8 cellular contexts compared by ENCODE assay signal in the genomic region with DNA sequence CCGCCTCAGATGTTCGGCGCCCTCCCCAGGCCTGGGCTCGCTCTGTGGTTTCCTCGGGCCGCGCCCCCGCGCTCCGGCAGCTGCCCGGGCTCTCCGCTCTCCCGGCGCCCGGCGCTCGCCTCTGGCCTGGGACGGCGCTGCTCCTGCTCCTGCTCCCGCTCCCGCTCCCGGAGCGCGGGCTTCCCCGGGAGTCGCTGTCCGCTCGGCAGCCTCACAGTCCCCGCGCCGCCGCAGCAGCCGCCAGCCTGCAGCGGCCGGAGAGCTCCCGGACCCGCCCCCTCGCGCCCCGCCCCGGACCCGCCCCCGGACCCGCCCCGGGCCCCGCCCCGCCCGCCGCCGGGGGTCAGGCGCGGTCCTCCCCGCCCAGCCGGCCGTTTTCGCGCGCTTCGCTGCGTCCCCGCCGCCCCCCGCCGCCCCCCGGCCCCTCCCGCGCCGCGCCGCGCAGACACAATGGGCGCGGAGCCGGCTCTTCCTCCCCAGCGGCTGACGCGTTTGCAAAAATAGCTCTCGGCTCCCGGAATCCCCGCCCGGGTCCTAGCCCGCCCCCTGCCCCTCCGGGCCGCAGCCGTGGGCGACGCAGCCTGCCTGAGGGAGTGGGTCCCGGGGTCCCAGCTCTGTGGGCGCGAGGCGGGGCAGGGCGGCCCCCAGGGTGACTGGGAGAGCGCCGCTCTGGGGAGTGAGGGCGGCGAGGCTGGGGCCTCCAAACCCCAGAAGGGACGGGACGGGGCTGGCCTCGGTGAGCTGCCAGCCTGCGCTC. TPM values are rescaled to one million over a fixed set of nuclear protein-coding genes. Genes with fewer than 3 reads are reported as not detected.
DNase-seq lines count a peak whose midpoint lies in the region; ATAC-seq and TF ChIP-seq lines count a peak whose summit lies in the region.

A gene with protein sequence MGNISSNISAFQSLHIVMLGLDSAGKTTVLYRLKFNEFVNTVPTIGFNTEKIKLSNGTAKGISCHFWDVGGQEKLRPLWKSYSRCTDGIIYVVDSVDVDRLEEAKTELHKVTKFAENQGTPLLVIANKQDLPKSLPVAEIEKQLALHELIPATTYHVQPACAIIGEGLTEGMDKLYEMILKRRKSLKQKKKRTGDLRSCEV (minus strand): TSS at position 247 of the 757 bp plus-strand sequence. CDS start 495 bp downstream, outside the sequence.

- H3K36me3 ChIP-seq in gastroesophageal sphincter (no peaks in the 10 kb centered on the region), neuron (ENCODE audit: insufficient read depth, low read length) (no peaks in the 10 kb centered on the region), uterus (no peaks in the 10 kb centered on the region)

- H3K4me1 Mint-ChIP-seq in CD14-positive monocyte: peaks cover 27% of the 10 kb centered on the region
- H3K4me1 Mint-ChIP-seq in activated naive CD4-positive, alpha-beta T cell treated with anti-CD3 and anti-CD28 coated beads, Interleukin-2, amount 10 ng/mL, durations not matched to agents 7 days and 5 days: peaks cover 33% of the 10 kb centered on the region

- peak within 1 kb of the TSS; percentile 92 for H3K27ac ChIP-seq in RWPE1
- peak within 1 kb of the TSS in 3 of 4 donors; percentile 82 to 85 (median 84) for H3K27ac ChIP-seq in gastroesophageal sphincter
- peak within 1 kb of the TSS; percentile 62 to 70 for H3K27ac ChIP-seq in uterus

- intact Hi-C loops in CD14-positive monocyte (cut with micrococcal nuclease) (loop anchor here (1.0 to 10.0 kb wide), 4 partner anchors 72 to 642 kb away; a partner anchor contains a TSS), uterus (cut with DNase I; ENCODE audit: low total_unique reads) (no loop called here)

- ATAC-seq in GM19395 (IDR thresholded peaks at IDR 0.05; ENCODE audit: unreplicated experiment) (peak; percentile 63), HG03520 (IDR thresholded peaks at IDR 0.05; ENCODE audit: unreplicated experiment) (peak; percentile 39), gastroesophageal sphincter (peak; percentile 89)

- H3K9me3 Mint-ChIP-seq in CD14-positive monocyte: peaks cover 2 to 17% (median 9%) of the 10 kb centered on the region in 7 donors
- H3K9me3 Mint-ChIP-seq in activated naive CD4-positive, alpha-beta T cell treated with anti-CD3 and anti-CD28 coated beads, Interleukin-2, amount 10 ng/mL, durations not matched to agents 7 days and 5 days: no peaks in the 10 kb centered on the region

- TF ChIP-seq CTCF in CD14-positive monocyte (IDR thresholded peaks at IDR 0.05) (no peak), RWPE1 (conservative IDR thresholded peaks at IDR 0.05; ENCODE audit: low read depth) (no peak), gastroesophageal sphincter (IDR thresholded peaks at IDR 0.05) (no peak), uterus (IDR thresholded peaks at IDR 0.05) (no peak)

- DNase-seq in CD14-positive monocyte (ENCODE audit: low spot score): no peak
- DNase-seq in RWPE1 (ENCODE audit: low spot score): peak; percentile 69
- peak; percentile 83 for DNase-seq in activated naive CD4-positive, alpha-beta T cell treated with anti-CD3 and anti-CD28 coated beads, Interleukin-2, amount 10 ng/mL, durations not matched to agents 7 days and 5 days
- peak; percentile 24 to 67 for DNase-seq in uterus

- TF ChIP-seq EP300 in gastroesophageal sphincter (IDR thresholded peaks at IDR 0.05): no peak

- POLR2A ChIA-PET in RWPE1 (lab: Yijun Ruan, JAX; ENCODE audit: low non-redundant PET): interaction anchor here (0.9 to 1.8 kb wide), 2 partner anchors 50 to 51 kb away, joined by 3 to 7 read pairs; no protein-coding TSS in a partner anchor

- H3K4me1 ChIP-seq in gastroesophageal sphincter (peaks cover 0 to 33% (median 10%) of the 10 kb centered on the region in 3 donors), neuron (ENCODE audit: insufficient read depth, low read length) (peaks cover 17% of the 10 kb centered on the region), uterus (peaks cover 0 to 4% of the 10 kb centered on the region in 2 donors)

- H3K4me3 ChIP-seq in gastroesophageal sphincter (peak within 1 kb of the TSS; percentile 51 to 75), neuron (ENCODE audit: low read length) (peak within 1 kb of the TSS; percentile 80), uterus (peak within 1 kb of the TSS; percentile 31 to 53)

- peaks cover 5 to 23% of the 10 kb centered on the region in 2 donors for H3K36me3 Mint-ChIP-seq in CD14-positive monocyte
- peaks cover 53% of the 10 kb centered on the region for H3K36me3 Mint-ChIP-seq in activated naive CD4-positive, alpha-beta T cell treated with anti-CD3 and anti-CD28 coated beads, Interleukin-2, amount 10 ng/mL, durations not matched to agents 7 days and 5 days

- CTCF ChIA-PET in RWPE1 (lab: Yijun Ruan, JAX): interaction anchor here (1.0 kb wide), 2 partner anchors 523 to 1048 kb away, joined by 3 read pairs; no protein-coding TSS in a partner anchor
- CTCF ChIA-PET in activated naive CD4-positive, alpha-beta T cell treated with anti-CD3 and anti-CD28 coated beads, Interleukin-2, amount 10 ng/mL, durations not matched to agents 7 days and 5 days (lab: Charles Lee): interaction anchor here (0.6 to 5.4 kb wide), 6 partner anchors 187 to 521 kb away, joined by 3 to 70 read pairs (median 4); no protein-coding TSS in a partner anchor

- no CpG with 5 or more reads among the region's 100 CpGs for WGBS in gastroesophageal sphincter (ENCODE audit: low coverage in 1 of 2), 2 donors

- H3K27me3 ChIP-seq in gastroesophageal sphincter (no peaks in the 10 kb centered on the region), neuron (ENCODE audit: insufficient read depth, low read length) (no peaks in the 10 kb centered on the region), uterus (no peaks in the 10 kb centered on the region)

- peak within 1 kb of the TSS; percentile 99 for H3K4me3 Mint-ChIP-seq in CD14-positive monocyte
- H3K4me3 Mint-ChIP-seq in activated naive CD4-positive, alpha-beta T cell treated with anti-CD3 and anti-CD28 coated beads, Interleukin-2, amount 10 ng/mL, durations not matched to agents 7 days and 5 days: peak within 1 kb of the TSS; percentile 90

- H3K27ac Mint-ChIP-seq in CD14-positive monocyte: peak within 1 kb of the TSS; percentile 18 to 94 (median 86)
- H3K27ac Mint-ChIP-seq in activated naive CD4-positive, alpha-beta T cell treated with anti-CD3 and anti-CD28 coated beads, Interleukin-2, amount 10 ng/mL, durations not matched to agents 7 days and 5 days: peak within 1 kb of the TSS; percentile 100

- H2AFZ ChIP-seq in neuron (ENCODE audit: low read depth, low read length): peak within 1 kb of the TSS; percentile 6

- no peaks in the 10 kb centered on the region for H3K9me3 ChIP-seq in gastroesophageal sphincter
- no peaks in the 10 kb centered on the region for H3K9me3 ChIP-seq in neuron (ENCODE audit: low read length)
- H3K9me3 ChIP-seq in uterus: no peaks in the 10 kb centered on the region

- TF ChIP-seq POLR2A in gastroesophageal sphincter (IDR thresholded peaks at IDR 0.05) (peak; percentile 63 to 76), uterus (IDR thresholded peaks at IDR 0.05) (peak; percentile 28 to 48)

- peaks cover 33 to 45% (median 35%) of the 10 kb centered on the region in 3 donors for H3K27me3 Mint-ChIP-seq in CD14-positive monocyte (ENCODE audit: low read depth in 3 of 3)
- peaks cover 10% of the 10 kb centered on the region for H3K27me3 Mint-ChIP-seq in activated naive CD4-positive, alpha-beta T cell treated with anti-CD3 and anti-CD28 coated beads, Interleukin-2, amount 10 ng/mL, durations not matched to agents 7 days and 5 days

RNA-seq across cellular contexts. Expression of the gene that starts here (rescaled TPM):
- 1 to 10 TPM; 4.0 to 6.4 TPM for polyA plus RNA-seq in CD14-positive monocyte
- total RNA-seq in gastroesophageal sphincter (10 to 100 TPM in 1 of 4 donors, 1 to 10 TPM in 3; 3.7 to 12.7 (median 7.2) TPM), uterus (10 to 100 TPM in 1 of 4 donors, 1 to 10 TPM in 2, not detected in 1; 3.0 to 15.6 (median 3.1) TPM)

Comparison
In these comparisons a context has a peak if more than half of its experiments do, and no peak if none do; other contexts are left out.
1. ATAC-seq: peak in every context shown above with its lines; median percentile 89 in gastroesophageal sphincter; 63 in GM19395; 39 in HG03520.